17 cellular contexts compared by ENCODE assay signal in genomic region chr6:107246972-107247615, GRCh38.
DNase-seq lines count a peak whose midpoint lies in the region; ATAC-seq and TF ChIP-seq lines count a peak whose summit lies in the region.
"Had no signal": no experiment of that assay in that cellular context is flagged by ENCODE, and none has a peak within 500 bp of the region (broad histone marks: within the 10 kb centered on the region; RNA-seq: fewer than 3 reads in every experiment).

No MANE protein-coding gene starts in this region.

- H3K4me3 ChIP-seq in adipocyte (ENCODE audit: low read length) = peak overlapping the region; percentile 28
- H3K4me3 ChIP-seq in effector memory CD4-positive, alpha-beta T cell (ENCODE audit: insufficient read depth, low read depth, low read length, poor library complexity, severe bottlenecking) = no peak overlapping the region
- H3K4me3 ChIP-seq: heart left ventricle, SJCRH30 had no signal

- H3K36me3 ChIP-seq in adipocyte (ENCODE audit: control insufficient read depth, insufficient read depth, low read length, severe bottlenecking) = no peaks in the 10 kb centered on the region
- H3K36me3 ChIP-seq in effector memory CD4-positive, alpha-beta T cell (ENCODE audit: control insufficient read depth, insufficient read depth, low read length) = no peaks in the 10 kb centered on the region
- H3K36me3 ChIP-seq: SJCRH30 had no signal

- POLR2A ChIA-PET in HEK293T (lab: Yijun Ruan, JAX) = no interaction called here

- no peaks in the 10 kb centered on the region for H3K9me3 ChIP-seq in adipocyte (ENCODE audit: control insufficient read depth, low read length)
- H3K9me3 ChIP-seq in effector memory CD4-positive, alpha-beta T cell (ENCODE audit: control insufficient read depth, low read length) = no peaks in the 10 kb centered on the region
- H3K9me3 ChIP-seq: heart left ventricle, SJCRH30 had no signal

- CTCF ChIA-PET in HEK293T (lab: Yijun Ruan, JAX) = interaction anchor here (1.1 kb wide), 1 partner anchor 8 kb away, joined by 4 read pairs; no protein-coding TSS in a partner anchor

- TF ChIP-seq CTCF in foreskin keratinocyte (conservative IDR thresholded peaks at IDR 0.05) = no peak

- no peak overlapping the region for H3K27ac ChIP-seq in foreskin keratinocyte
- H3K27ac ChIP-seq in effector memory CD4-positive, alpha-beta T cell (ENCODE audit: insufficient read depth, low read length, poor library complexity, severe bottlenecking) = no peak overlapping the region
- H3K27ac ChIP-seq: heart left ventricle, parathyroid adenoma, SJCRH30 had no signal

- H3K27me3 ChIP-seq in adipocyte (replicated peaks; ENCODE audit: control insufficient read depth, insufficient read depth, low read length) (no peaks in the 10 kb centered on the region), foreskin keratinocyte (no peaks in the 10 kb centered on the region)
- no peaks in the 10 kb centered on the region for H3K27me3 ChIP-seq in effector memory CD4-positive, alpha-beta T cell (replicated peaks; ENCODE audit: control insufficient read depth, insufficient read depth, low read length, poor library complexity, severe bottlenecking)
- H3K27me3 ChIP-seq: heart left ventricle, SJCRH30 had no signal

- ATAC-seq in foreskin keratinocyte (peak; percentile 21), HG03342 (IDR thresholded peaks at IDR 0.05; ENCODE audit: unreplicated experiment) (no peak)
- no peak for ATAC-seq in activated CD4-positive, CD25-positive, alpha-beta regulatory T cell treated with anti-CD3 and anti-CD28 coated beads, Interleukin-2, amount 50 U/mL, for 24 hours
- ATAC-seq: heart left ventricle had no signal

- DNase-seq in HEK293T (ENCODE audit: extremely low spot score) (no peak), adipocyte (ENCODE audit: low read depth) (peak; percentile 45), foreskin keratinocyte (peak; percentile 50 to 80), renal cortical epithelial cell (ENCODE audit: low read depth) (peak; percentile 48), iPS-NIHi11 (ENCODE audit: low spot score) (no peak)
- no peak for DNase-seq in effector memory CD4-positive, alpha-beta T cell
- DNase-seq: activated CD4-positive, alpha-beta T cell treated with anti-CD3 and anti-CD28 coated beads for 48 hours; cerebellar nuclear complex; GF-D8; heart left ventricle; kidney glomerular epithelial cell; MV-4-11; NCI-H2171 had no signal

- no peak overlapping the region for H3K9ac ChIP-seq in adipocyte (ENCODE audit: low read length)
- H3K9ac ChIP-seq: parathyroid adenoma had no signal

- H3K4me1 ChIP-seq in adipocyte (ENCODE audit: control insufficient read depth, insufficient read depth, low read length) (peaks cover 27% of the 10 kb centered on the region), foreskin keratinocyte (peaks cover 3% of the 10 kb centered on the region)
- H3K4me1 ChIP-seq in effector memory CD4-positive, alpha-beta T cell (ENCODE audit: control insufficient read depth, insufficient read depth, low read length, poor library complexity, severe bottlenecking) = no peaks in the 10 kb centered on the region
- H3K4me1 ChIP-seq: heart left ventricle, parathyroid adenoma had no signal

TF ChIP-seq in HEK293T, 16 proteins besides CTCF, POLR2A, EP300 and RAD21:
- TF ChIP-seq, protein P1, sequence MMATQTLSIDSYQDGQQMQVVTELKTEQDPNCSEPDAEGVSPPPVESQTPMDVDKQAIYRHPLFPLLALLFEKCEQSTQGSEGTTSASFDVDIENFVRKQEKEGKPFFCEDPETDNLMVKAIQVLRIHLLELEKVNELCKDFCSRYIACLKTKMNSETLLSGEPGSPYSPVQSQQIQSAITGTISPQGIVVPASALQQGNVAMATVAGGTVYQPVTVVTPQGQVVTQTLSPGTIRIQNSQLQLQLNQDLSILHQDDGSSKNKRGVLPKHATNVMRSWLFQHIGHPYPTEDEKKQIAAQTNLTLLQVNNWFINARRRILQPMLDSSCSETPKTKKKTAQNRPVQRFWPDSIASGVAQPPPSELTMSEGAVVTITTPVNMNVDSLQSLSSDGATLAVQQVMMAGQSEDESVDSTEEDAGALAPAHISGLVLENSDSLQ (IDR thresholded peaks at IDR 0.05) = peak; percentile 76
- no peak for TF ChIP-seq HDGF (IDR thresholded peaks at IDR 0.05; ENCODE audit: borderline replicate concordance)

Comparison
In these comparisons a context has a peak if more than half of its experiments do, and no peak if none do; other contexts are left out.
1. DNase-seq: peak in adipocyte (single experiment), foreskin keratinocyte (2 of 2) and renal cortical epithelial cell (single experiment); none in HEK293T (single experiment), effector memory CD4-positive, alpha-beta T cell (0 of 3) and iPS-NIHi11 (single experiment).